Comparison of ENCODE assay signal across 3 cellular contexts in genomic region chr20:7660165-7660564, GRCh38.
A peak's percentile ranks its signal among the peaks of the same experiment; 100 is the strongest.
TF ChIP-seq lines count a peak whose summit lies in the region.

No MANE protein-coding gene starts in this region.

TF ChIP-seq in GM23338, 12 proteins besides CTCF, POLR2A, EP300 and RAD21 (continues in another document):
- no peak for TF ChIP-seq ETS1 (IDR thresholded peaks at IDR 0.05)
- TF ChIP-seq ZNF114 (CRISPR knock-in tag; IDR thresholded peaks at IDR 0.05), result no peak
- TF ChIP-seq EZH2phosphoT487 (IDR thresholded peaks at IDR 0.05; ENCODE audit: unreplicated experiment), result no peak
- no peak for TF ChIP-seq ZNF462 (CRISPR knock-in tag; IDR thresholded peaks at IDR 0.05)

TF ChIP-seq in IMR-90, 13 proteins besides CTCF, POLR2A, EP300 and RAD21:
- peak; percentile 61 for TF ChIP-seq CEBPB (IDR thresholded peaks at IDR 0.05; ENCODE audit: low read depth, low read length)
- TF ChIP-seq CHD1 (IDR thresholded peaks at IDR 0.05; ENCODE audit: low read depth, low read length), result no peak
- no peak for TF ChIP-seq MAFK (IDR thresholded peaks at IDR 0.05; ENCODE audit: low read depth, low read length)
- no peak for TF ChIP-seq RFX5 (IDR thresholded peaks at IDR 0.05; ENCODE audit: low read depth, low read length)
- TF ChIP-seq USF2 (IDR thresholded peaks at IDR 0.05; ENCODE audit: low read depth, low read length), result no peak
- TF ChIP-seq NFE2L2 (IDR thresholded peaks at IDR 0.05; ENCODE audit: low read depth, low read length), result no peak
- TF ChIP-seq ELK1 (IDR thresholded peaks at IDR 0.05; ENCODE audit: borderline replicate concordance, low read depth, low read length), result no peak
TF ChIP-seq in IMR-90: peak in this region for 1.

TF ChIP-seq in H1, 55 proteins besides CTCF, POLR2A, EP300 and RAD21:
- TF ChIP-seq RBBP5 (IDR thresholded peaks at IDR 0.05; ENCODE audit: borderline replicate concordance, low read depth, low read length), result no peak
- peak; percentile 52; the same call in 1 of the 2 replicates for TF ChIP-seq CEBPB (IDR thresholded peaks at IDR 0.05; ENCODE audit: low read depth, low read length)
